7 cellular contexts compared by ENCODE assay signal in the genomic region with DNA sequence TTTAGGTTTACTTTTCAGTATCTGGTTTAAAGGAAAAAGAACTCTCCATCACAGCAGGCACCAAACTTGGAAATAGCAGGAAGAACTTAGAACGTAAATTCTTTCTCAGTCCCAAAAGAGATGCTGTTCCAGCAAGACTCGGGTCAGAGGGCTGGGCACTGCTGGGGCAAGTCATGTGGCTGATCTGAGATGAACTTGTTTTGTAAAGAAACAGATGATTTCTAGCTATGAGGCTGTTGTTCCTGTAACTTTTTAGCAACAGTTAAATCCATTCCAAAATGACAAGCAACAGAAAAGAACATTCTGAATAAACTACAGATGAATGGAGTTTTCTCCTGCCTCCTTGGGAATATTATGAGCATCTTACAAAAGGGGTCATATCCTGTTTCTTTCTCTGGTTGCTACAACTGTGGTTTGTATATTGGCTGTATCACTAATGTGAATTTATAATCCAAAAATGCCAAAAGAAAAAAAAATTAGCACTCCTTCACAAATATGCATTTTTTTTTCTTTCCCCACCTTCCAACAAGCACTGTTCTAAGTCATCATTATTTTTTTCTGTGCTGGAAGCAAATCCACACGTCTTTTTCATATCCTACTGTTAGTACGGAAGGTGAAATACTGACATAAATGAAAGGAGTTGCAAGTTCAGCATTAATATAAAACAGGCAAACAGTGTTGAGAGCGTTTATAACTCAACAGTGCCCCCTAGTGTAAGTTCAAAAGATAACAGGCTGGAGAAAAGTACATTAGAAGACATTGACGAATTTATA. TPM values are rescaled to one million over a fixed set of nuclear protein-coding genes. Genes with fewer than 3 reads are reported as not detected.
DNase-seq lines count a peak whose midpoint lies in the region; ATAC-seq and TF ChIP-seq lines count a peak whose summit lies in the region.

No MANE protein-coding gene starts in this region.

- DNase-seq in GM03348 (ENCODE audit: low spot score) (peak; percentile 50), HT-29 (ENCODE audit: low spot score) (peak; percentile 69), OCI-LY7 (ENCODE audit: low spot score) (peak; percentile 37), dermis blood vessel endothelial cell (peak; percentile 66), lower lobe of right lung (no peak), ureter (ENCODE audit: low spot score) (peak; percentile 49), activated gamma-delta T cell (lab: John Stamatoyannopoulos, UW) (no peak)

- H3K9me3 ChIP-seq in OCI-LY7 (ENCODE audit: low read length) (no peaks in the 10 kb centered on the region), lower lobe of right lung (no peaks in the 10 kb centered on the region)

- no peak overlapping the region for H3K27ac ChIP-seq in OCI-LY7 (ENCODE audit: low read depth, low read length, poor library complexity, severe bottlenecking)
- no peak overlapping the region for H3K27ac ChIP-seq in lower lobe of right lung

- H3K4me2 ChIP-seq in OCI-LY7 (ENCODE audit: low read length), result no peak overlapping the region

- CTCF ChIA-PET in OCI-LY7 (lab: Charles Lee; ENCODE audit: unreplicated experiment), result no interaction called here

- TF ChIP-seq CTCF in OCI-LY7 (conservative IDR thresholded peaks at IDR 0.05; ENCODE audit: low read length), result peak; percentile 92
- TF ChIP-seq CTCF in lower lobe of right lung (IDR thresholded peaks at IDR 0.05), result peak; percentile 75

- peak; percentile 81 to 83 for ATAC-seq in lower lobe of right lung

- no peaks in the 10 kb centered on the region for H3K79me2 ChIP-seq in OCI-LY7 (ENCODE audit: insufficient read depth, low read depth, low read length)

- POLR2A ChIA-PET in OCI-LY7 (lab: Charles Lee), result no interaction called here

- H2AFZ ChIP-seq in OCI-LY7 (ENCODE audit: low read length), result no peak overlapping the region; the same call in 1 of the 2 replicates

- intact Hi-C loops in OCI-LY7 (cut with micrococcal nuclease; ENCODE audit: unreplicated experiment), result loop anchor here (5.0 to 10.0 kb wide), 2 partner anchors 657 to 844 kb away; no protein-coding TSS in a partner anchor
- intact Hi-C loops in lower lobe of right lung (cut with DNase I), result loop anchor here (10.0 kb wide), 1 partner anchor 664 kb away; no protein-coding TSS in a partner anchor

- no peaks in the 10 kb centered on the region for H3K9me2 ChIP-seq in OCI-LY7 (ENCODE audit: insufficient read depth, low read length)

- H3K4me1 ChIP-seq in OCI-LY7 (ENCODE audit: insufficient read depth, low read length, poor library complexity, severe bottlenecking) (no peaks in the 10 kb centered on the region), lower lobe of right lung (no peaks in the 10 kb centered on the region)

- BruUV-seq in OCI-LY7 (replicated peaks; lab: Mats Ljungman, UMichigan), result no TSS peak

- no peaks in the 10 kb centered on the region for H3K27me3 ChIP-seq in lower lobe of right lung (ENCODE audit: low read depth)

- H3K4me3 ChIP-seq in OCI-LY7 (ENCODE audit: low read depth, low read length, poor library complexity, severe bottlenecking) (no peak overlapping the region), lower lobe of right lung (no peak overlapping the region)

- H3K36me3 ChIP-seq in OCI-LY7 (ENCODE audit: insufficient read depth, low read length), result no peaks in the 10 kb centered on the region
- H3K36me3 ChIP-seq in lower lobe of right lung, result no peaks in the 10 kb centered on the region

- no peaks in the 10 kb centered on the region for H4K20me1 ChIP-seq in OCI-LY7 (ENCODE audit: insufficient read depth, low read length)

RNA-seq across cellular contexts. Expression of a gene that starts 31.0 kb away (rescaled TPM):
- total RNA-seq in HT-29 (2014; rRNA removed; shearing (Covaris generic)), result not detected in 2 replicates
- not detected in 2 replicates for total RNA-seq in OCI-LY7 (2014; rRNA removed; shearing (Covaris generic))
- total RNA-seq in OCI-LY7 (2022), result not detected in 2 replicates
- total RNA-seq in dermis blood vessel endothelial cell, result not detected in 2 replicates
- total RNA-seq in lower lobe of right lung, result not detected
- not detected for total RNA-seq in ureter

Comparison
In these comparisons a context has a peak if more than half of its experiments do, and no peak if none do; other contexts are left out.
1. DNase-seq: peak in GM03348 (single experiment), HT-29 (single experiment), OCI-LY7 (single experiment), dermis blood vessel endothelial cell (single experiment) and ureter (single experiment); none in lower lobe of right lung (single experiment) and activated gamma-delta T cell (single experiment).